ENCODE assay signal across 12 cellular contexts in genomic region chr7:99402854-99403253, GRCh38.
"Had no signal": no experiment of that assay in that cellular context is flagged by ENCODE, and none has a peak within 500 bp of the region (broad histone marks: within the 10 kb centered on the region; RNA-seq: fewer than 3 reads in every experiment).

No MANE protein-coding gene starts in this region.

- H3K9me3 Mint-ChIP-seq: activated T-helper 2 cell treated with anti-CD3 and anti-CD28 coated beads, Interferon-gamma antibody, Interleukin-2, Interleukin-4, amounts not matched to agents 10 μg/mL and 5 μg/mL and 100 μg/mL, durations not matched to agents 14 hours and 24 hours and 36 hours; effector memory CD8-positive, alpha-beta T cell had no signal

- H3K9me3 ChIP-seq: adrenal gland, SK-N-SH, tibial nerve had no signal

- H3K27ac Mint-ChIP-seq: activated T-helper 2 cell treated with anti-CD3 and anti-CD28 coated beads, Interferon-gamma antibody, Interleukin-2, Interleukin-4, amounts not matched to agents 10 μg/mL and 5 μg/mL and 100 μg/mL, durations not matched to agents 14 hours and 24 hours and 36 hours; progenitor cell of endocrine pancreas had no signal

- H3K27ac ChIP-seq: adrenal gland had no signal

- DNase-seq: activated CD4-positive, alpha-beta T cell treated with anti-CD3 and anti-CD28 coated beads, Interleukin-2, amount 50 U/mL, for 1 hour; adrenal gland; caudate nucleus; effector memory CD8-positive, alpha-beta T cell; hippocampal formation; nucleus accumbens; SK-N-SH; small intestine had no signal

- H3K27me3 ChIP-seq: adrenal gland, tibial nerve had no signal

- ATAC-seq: effector memory CD8-positive, alpha-beta T cell; right cardiac atrium had no signal

- H3K4me3 ChIP-seq: adrenal gland, tibial nerve had no signal

- H3K4me3 Mint-ChIP-seq: effector memory CD8-positive, alpha-beta T cell had no signal

- FAIRE-seq: small intestine had no signal

- H3K27me3 Mint-ChIP-seq: effector memory CD8-positive, alpha-beta T cell; progenitor cell of endocrine pancreas had no signal
